Comparison of ENCODE assay signal across 31 cellular contexts in the genomic region with DNA sequence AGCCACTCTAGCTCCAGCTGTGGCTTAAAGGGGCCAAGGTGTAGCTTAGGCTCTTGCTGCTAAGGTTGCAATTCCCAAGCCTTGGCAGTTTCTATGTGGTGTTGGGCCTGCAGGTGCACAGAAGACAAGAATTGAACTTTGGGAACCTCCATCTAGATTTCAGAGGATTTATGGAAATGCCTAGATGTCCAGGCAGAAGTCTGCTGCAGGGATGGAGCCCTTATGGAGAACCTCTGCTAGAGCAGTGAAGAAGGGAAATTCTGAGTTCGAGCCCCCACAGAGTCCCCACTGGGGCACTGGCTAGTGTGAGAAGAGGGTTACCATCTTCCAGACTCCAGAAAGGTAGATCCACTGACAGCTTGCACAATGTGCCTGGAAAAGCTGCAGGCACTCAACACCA.
"Had no signal": no experiment of that assay in that cellular context is flagged by ENCODE, and none has a peak within 500 bp of the region (broad histone marks: within the 10 kb centered on the region; RNA-seq: fewer than 3 reads in every experiment).

No MANE protein-coding gene starts in this region.

- ATAC-seq: activated CD4-positive, CD25-positive, alpha-beta regulatory T cell treated with anti-CD3 and anti-CD28 coated beads, Interleukin-2, amount 50 U/mL, for 24 hours; activated CD8-positive, alpha-beta T cell treated with anti-CD3 and anti-CD28 coated beads for 36 hours; activated naive CD8-positive, alpha-beta T cell treated with anti-CD3 and anti-CD28 coated beads, Interleukin-2, amount 50 U/mL, for 24 hours; activated T-cell treated with anti-CD3 and anti-CD28 coated beads, Interleukin-2, amount 50 U/mL, for 4 hours; activated T-helper 17 cell treated with anti-CD3 and anti-CD28 coated beads, Interleukin-2, amount 50 U/mL, for 72 hours; effector memory CD8-positive, alpha-beta T cell; gastroesophageal sphincter; heart right ventricle; T-helper 17 cell had no signal

- H3K27ac ChIP-seq: adrenal gland, ascending aorta, breast epithelium, esophagus squamous epithelium, gastroesophageal sphincter, heart right ventricle, hepatocyte, WERI-Rb-1 had no signal

- H3K4me1 ChIP-seq: adrenal gland, ascending aorta, breast epithelium, esophagus squamous epithelium, gastroesophageal sphincter, heart right ventricle had no signal

- H3K36me3 ChIP-seq: adrenal gland, ascending aorta, breast epithelium, esophagus squamous epithelium, gastroesophageal sphincter, heart right ventricle, WERI-Rb-1 had no signal

- DNase-seq: activated B cell treated with CpG ODN at 0.5 μM for 24 hours; activated CD4-positive, alpha-beta T cell treated with anti-CD3 and anti-CD28 coated beads for 48 hours; activated CD4-positive, alpha-beta T cell treated with anti-CD3 and anti-CD28 coated beads, Interleukin-2, amount 50 U/mL, for 1 hour; activated CD4-positive, alpha-beta T cell treated with anti-CD3 and anti-CD28 coated beads, Interleukin-2, amount 50 U/mL, for 48 hours; activated CD8-positive, alpha-beta memory T cell treated with anti-CD3 and anti-CD28 coated beads for 24 hours; activated CD8-positive, alpha-beta T cell treated with anti-CD3 and anti-CD28 coated beads for 36 hours; activated effector memory CD4-positive, alpha-beta T cell treated with Interleukin-2 at 50 U/mL for 16 hours; activated naive CD4-positive, alpha-beta T cell treated with anti-CD3 and anti-CD28 coated beads for 36 hours; activated naive CD8-positive, alpha-beta T cell treated with anti-CD3 and anti-CD28 coated beads for 36 hours; activated naive CD8-positive, alpha-beta T cell treated with anti-CD3 and anti-CD28 coated beads, Interleukin-2, amount 50 U/mL, for 24 hours; activated T-cell treated with anti-CD3 and anti-CD28 coated beads, Interleukin-2, amount 50 U/mL, for 4 hours; adrenal gland; amygdala; cortex of kidney; dermis blood vessel endothelial cell; effector CD4-positive, alpha-beta T cell; effector memory CD8-positive, alpha-beta T cell; erythroblast; esophagus squamous epithelium; foreskin melanocyte; heart right ventricle; T-helper 17 cell; T1000; WERI-Rb-1 had no signal

- H2AFZ ChIP-seq: hepatocyte had no signal

- H3K4me2 ChIP-seq: hepatocyte had no signal

- H3K4me3 ChIP-seq: adrenal gland, ascending aorta, breast epithelium, esophagus squamous epithelium, gastroesophageal sphincter, heart right ventricle, hepatocyte had no signal

- H3K79me2 ChIP-seq: hepatocyte had no signal

- H3K27me3 ChIP-seq: adrenal gland, ascending aorta, breast epithelium, esophagus squamous epithelium, gastroesophageal sphincter, heart right ventricle, hepatocyte had no signal

- FAIRE-seq: colon had no signal

- H3K9me3 ChIP-seq: adrenal gland, ascending aorta had no signal
